Comparison of ENCODE assay signal across 1 cellular context in genomic region chr6:9647043-9647520, GRCh38.
TF ChIP-seq lines count a peak whose summit lies in the region.

No MANE protein-coding gene starts in this region.

TF ChIP-seq in endothelial cell of umbilical vein, 7 proteins besides CTCF, POLR2A, EP300 and RAD21 (continued from another document):
- TF ChIP-seq EZH2 (IDR thresholded peaks at IDR 0.05; ENCODE audit: borderline replicate concordance, low read depth, low read length, severe bottlenecking) (no peak), MAX (IDR thresholded peaks at IDR 0.05; ENCODE audit: insufficient read depth, insufficient read length) (no peak), FOS (IDR thresholded peaks at IDR 0.05; ENCODE audit: borderline replicate concordance, insufficient read depth, low read length) (no peak), JUN (IDR thresholded peaks at IDR 0.05; ENCODE audit: borderline replicate concordance, insufficient read depth, insufficient read length, low read depth) (no peak)
